In the genomic region with DNA sequence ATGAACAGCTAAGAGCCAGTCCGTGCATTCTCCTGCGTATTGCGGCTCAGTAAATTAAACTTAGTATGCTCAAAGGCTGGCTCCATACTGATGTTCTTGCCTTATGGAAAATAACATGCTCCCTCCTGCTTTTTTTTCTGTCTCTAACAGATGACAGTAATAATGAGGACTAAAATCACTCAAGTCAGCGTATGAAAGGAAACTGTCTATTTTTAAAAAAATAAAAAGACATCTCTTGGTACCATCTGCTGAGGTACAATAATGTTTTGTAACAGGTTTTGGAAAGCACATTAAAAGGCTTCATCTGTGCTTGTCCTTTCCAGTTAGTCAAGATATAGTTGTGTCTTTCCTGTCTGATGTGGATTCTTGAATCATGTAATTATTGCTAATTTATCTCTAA, we compare ENCODE assay signal across 14 cellular contexts.
"Had no signal": no experiment of that assay in that cellular context is flagged by ENCODE, and none has a peak within 500 bp of the region (broad histone marks: within the 10 kb centered on the region; RNA-seq: fewer than 3 reads in every experiment).

No MANE protein-coding gene starts in this region.

- H3K4me1 Mint-ChIP-seq: T-cell had no signal

- H3K9me3 ChIP-seq: breast epithelium, gastroesophageal sphincter, left lung, tibial artery had no signal

- H3K4me3 ChIP-seq: gastroesophageal sphincter, left lung, tibial artery had no signal

- H3K27ac ChIP-seq: breast epithelium, gastroesophageal sphincter, left lung, tibial artery had no signal

- H3K4me3 Mint-ChIP-seq: memory B cell, T-cell had no signal

- H3K9me3 Mint-ChIP-seq: memory B cell had no signal

- ATAC-seq: activated CD4-positive, CD25-positive, alpha-beta regulatory T cell treated with anti-CD3 and anti-CD28 coated beads, Interleukin-2, amount 50 U/mL, for 24 hours; gastroesophageal sphincter; T-cell had no signal

- H3K36me3 ChIP-seq: breast epithelium, gastroesophageal sphincter, left lung, tibial artery had no signal

- DNase-seq: activated CD4-positive, alpha-beta T cell treated with anti-CD3 and anti-CD28 coated beads, Interleukin-2, amount 50 U/mL, for 1 hour; activated naive CD4-positive, alpha-beta T cell treated with Interleukin-2 at 50 U/mL for 16 hours; anterior cingulate cortex; erythroblast; left lung; stimulated activated CD4-positive, alpha-beta T cell treated with anti-CD3 and anti-CD28 coated beads, Interleukin-4, amount 100 ng/mL, for 1 hour; stimulated activated naive CD4-positive, alpha-beta T cell; T-cell; T-helper 9 cell; tibial artery had no signal

- H3K27me3 Mint-ChIP-seq: T-cell had no signal

- H3K27ac Mint-ChIP-seq: memory B cell, T-cell had no signal

- H3K36me3 Mint-ChIP-seq: memory B cell, T-cell had no signal

- H3K4me1 ChIP-seq: breast epithelium, gastroesophageal sphincter, left lung, tibial artery had no signal

- H3K27me3 ChIP-seq: gastroesophageal sphincter, left lung, tibial artery had no signal
